In the genomic region with DNA sequence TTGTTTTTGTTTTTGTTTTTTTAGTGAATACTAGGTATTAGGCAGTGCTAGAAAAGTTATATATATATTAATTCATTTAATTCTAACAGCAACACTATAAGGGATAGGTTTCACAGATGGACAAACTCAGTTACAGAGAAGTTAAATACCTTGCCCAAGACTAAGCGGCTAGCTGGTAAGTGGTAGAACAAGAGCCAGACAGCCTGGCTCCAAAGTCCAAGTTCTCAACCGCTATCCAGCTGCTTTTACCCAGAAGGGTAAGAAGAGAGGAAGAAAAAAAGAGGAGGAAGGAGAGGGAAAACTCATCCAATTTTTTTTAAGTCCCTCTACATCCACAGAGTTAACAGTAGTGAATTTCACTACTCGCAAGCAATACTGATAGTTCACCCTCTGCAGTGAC, we compare ENCODE assay signal across 2 cellular contexts.
A peak's percentile ranks its signal among the peaks of the same experiment; 100 is the strongest.
TF ChIP-seq lines count a peak whose summit lies in the region.

No MANE protein-coding gene starts in this region.

TF ChIP-seq in liver, 16 proteins besides CTCF, POLR2A, EP300 and RAD21:
- peak; percentile 69 to 81 for TF ChIP-seq HNF4A (conservative IDR thresholded peaks at IDR 0.05)
- TF ChIP-seq HNF4G (IDR thresholded peaks at IDR 0.05): peak; percentile 50
- no peak for TF ChIP-seq MAX (IDR thresholded peaks at IDR 0.05)
- peak; percentile 40 for TF ChIP-seq SP1 (IDR thresholded peaks at IDR 0.05)
- TF ChIP-seq ATF3 (IDR thresholded peaks at IDR 0.05): no peak
- no peak for TF ChIP-seq RXRA (IDR thresholded peaks at IDR 0.05)

TF ChIP-seq in HepG2, 621 proteins besides CTCF, POLR2A, EP300 and RAD21:
- TF ChIP-seq, protein P1, sequence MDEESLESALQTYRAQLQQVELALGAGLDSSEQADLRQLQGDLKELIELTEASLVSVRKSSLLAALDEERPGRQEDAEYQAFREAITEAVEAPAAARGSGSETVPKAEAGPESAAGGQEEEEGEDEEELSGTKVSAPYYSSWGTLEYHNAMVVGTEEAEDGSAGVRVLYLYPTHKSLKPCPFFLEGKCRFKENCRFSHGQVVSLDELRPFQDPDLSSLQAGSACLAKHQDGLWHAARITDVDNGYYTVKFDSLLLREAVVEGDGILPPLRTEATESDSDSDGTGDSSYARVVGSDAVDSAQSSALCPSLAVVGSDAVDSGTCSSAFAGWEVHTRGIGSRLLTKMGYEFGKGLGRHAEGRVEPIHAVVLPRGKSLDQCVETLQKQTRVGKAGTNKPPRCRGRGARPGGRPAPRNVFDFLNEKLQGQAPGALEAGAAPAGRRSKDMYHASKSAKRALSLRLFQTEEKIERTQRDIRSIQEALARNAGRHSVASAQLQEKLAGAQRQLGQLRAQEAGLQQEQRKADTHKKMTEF (CRISPR knock-in tag; IDR thresholded peaks at IDR 0.05): no peak
- no peak for TF ChIP-seq ZNF569 (CRISPR knock-in tag; IDR thresholded peaks at IDR 0.05; ENCODE audit: borderline replicate concordance)
